ENCODE assay signal across 19 cellular contexts in the genomic region with DNA sequence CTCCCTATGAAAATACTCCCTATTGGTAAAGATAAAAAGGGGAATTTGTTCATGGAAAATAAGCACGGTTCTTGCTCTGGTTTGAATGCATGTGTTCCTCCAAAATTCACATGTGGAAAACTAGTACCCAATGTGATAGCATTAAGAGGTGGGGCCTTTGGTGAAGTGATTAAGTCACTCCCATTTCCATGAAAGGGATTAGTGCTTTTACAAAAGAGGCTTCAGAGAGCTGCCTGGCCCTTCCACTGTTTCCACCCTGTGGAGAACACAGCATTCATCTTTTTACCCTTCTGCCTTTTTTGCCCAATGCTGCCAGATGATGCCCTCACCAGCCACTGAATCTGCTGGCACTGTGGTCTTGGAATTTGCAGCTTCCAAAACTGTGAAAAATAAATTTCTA.
DNase-seq lines count a peak whose midpoint lies in the region; ATAC-seq, FAIRE-seq and TF ChIP-seq lines count a peak whose summit lies in the region.
"Had no signal": no experiment of that assay in that cellular context is flagged by ENCODE, and none has a peak within 500 bp of the region (broad histone marks: within the 10 kb centered on the region; RNA-seq: fewer than 3 reads in every experiment).

No MANE protein-coding gene starts in this region.

- H3K4me2 ChIP-seq in HepG2 (ENCODE audit: low read depth, low read length) = no peak overlapping the region

- CTCF ChIA-PET in HepG2 (lab: Yijun Ruan, JAX; ENCODE audit: low intra/inter-chr PET ratio, low total read pairs) = no interaction called here
- CTCF ChIA-PET in WTC11 (lab: Charles Lee) = interaction anchor here (1.4 kb wide), 1 partner anchor 221 kb away, joined by 3 read pairs; no protein-coding TSS in a partner anchor

- no peak for TF ChIP-seq RAD21 in HepG2 (CRISPR knock-in tag; IDR thresholded peaks at IDR 0.05)

- H3K4me1 Mint-ChIP-seq in WTC11 = peaks cover 19% of the 10 kb centered on the region
- H3K4me1 Mint-ChIP-seq: IgD-negative memory B cell had no signal

- 0% methylated on average over 1 of the region's 1 CpG for WGBS in HepG2 (ENCODE audit: low lambda C conversion rate)
- WGBS in right lobe of liver (ENCODE audit: insufficient coverage, low coverage, low lambda C conversion rate, missing lambda C conversion rate) = 64% methylated on average over 1 of the region's 1 CpG

- in situ Hi-C loops in HepG2 (cut with HindIII; ENCODE audit: extremely low pct_ligation_motif_present, low pct_unique_long_range_greater_than_20kb) (no loop called here), HAP-1 (cut with MboI; ENCODE audit: low sequenced_read_pairs) (no loop called here), G401 (cut with HindIII; ENCODE audit: low sequenced_read_pairs) (no loop called here)

- no peaks in the 10 kb centered on the region for H3K79me2 ChIP-seq in HepG2 (ENCODE audit: insufficient read depth, low read length)

- no TSS peak for BruUV-seq in HepG2 (replicated peaks; lab: Mats Ljungman, UMichigan)

- TF ChIP-seq CTCF in HepG2 (CRISPR knock-in tag; IDR thresholded peaks at IDR 0.05) (no peak), right lobe of liver (IDR thresholded peaks at IDR 0.05) (no peak), WTC11 (IDR thresholded peaks at IDR 0.05) (no peak)

- no peak overlapping the region for H3K27ac ChIP-seq in HepG2 (ENCODE audit: extremely low read length, insufficient read depth, low read length)
- no peak overlapping the region for H3K27ac ChIP-seq in right lobe of liver
- H3K27ac ChIP-seq: C4-2B, HL-60 had no signal

- H3K27me3 ChIP-seq in HepG2 (ENCODE audit: control insufficient read depth in 1 of 2, insufficient read depth in 2 of 2, low read length in 2 of 2) = peaks cover 0 to 6% of the 10 kb centered on the region in 2 experiments; a peak in 1 of 5 replicates
- no peaks in the 10 kb centered on the region for H3K27me3 ChIP-seq in right lobe of liver
- H3K27me3 ChIP-seq in HAP-1 (ENCODE audit: low read depth) = no peaks in the 10 kb centered on the region

- H3K9me3 ChIP-seq in HepG2 (ENCODE audit: low read length) (no peaks in the 10 kb centered on the region), right lobe of liver (no peaks in the 10 kb centered on the region), HAP-1 (no peaks in the 10 kb centered on the region)
- H3K9me3 ChIP-seq: Caco-2 had no signal

- TF ChIP-seq EP300 in HepG2 (IDR thresholded peaks at IDR 0.05; ENCODE audit: low read depth in 2 of 2, low read length in 2 of 2) (no peak), HepG2 (CRISPR knock-in tag; IDR thresholded peaks at IDR 0.05; ENCODE audit: borderline replicate concordance) (no peak)

- H3K27ac Mint-ChIP-seq in WTC11 = no peak overlapping the region
- H3K27ac Mint-ChIP-seq: CD4-positive, alpha-beta T cell; HFFc6; IgD-negative memory B cell had no signal

- no peak overlapping the region for H3K4me3 Mint-ChIP-seq in WTC11
- H3K4me3 Mint-ChIP-seq: CD4-positive, alpha-beta T cell; HFFc6; IgD-negative memory B cell had no signal

- H3K4me3 ChIP-seq in HepG2 (replicated peaks in 1 of 3; ENCODE audit: insufficient read depth in 1 of 3, low read depth in 2 of 3, low read length in 3 of 3) = no peak overlapping the region
- no peak overlapping the region for H3K4me3 ChIP-seq in right lobe of liver
- H3K4me3 ChIP-seq in HAP-1 = no peak overlapping the region
- H3K4me3 ChIP-seq: GM12878 had no signal

- no peak overlapping the region for H3K9ac ChIP-seq in HepG2 (ENCODE audit: insufficient read depth, low read depth, low read length)

- H4K20me1 ChIP-seq in HepG2 (ENCODE audit: insufficient read depth, low read length) = no peaks in the 10 kb centered on the region

- H3K27me3 Mint-ChIP-seq in WTC11 (ENCODE audit: low read depth) = no peaks in the 10 kb centered on the region
- H3K27me3 Mint-ChIP-seq: CD4-positive, alpha-beta T cell; IgD-negative memory B cell had no signal

- ATAC-seq in HepG2 (no peak), right lobe of liver (no peak), WTC11 (peak; percentile 36; the same call in 1 of the 2 replicates), GM21576 (IDR thresholded peaks at IDR 0.05; ENCODE audit: unreplicated experiment) (no peak)
- ATAC-seq: GM12878, HCT116 had no signal

- FAIRE-seq in HepG2 (lab: Jason Lieb, UNC) = no peak
- FAIRE-seq: A204.1, D721Med, GM12878 had no signal

- POLR2A ChIA-PET in HepG2 (lab: Yijun Ruan, JAX) = no interaction called here
- POLR2A ChIA-PET in WTC11 (lab: Charles Lee) = no interaction called here

- no peak overlapping the region for H2AFZ ChIP-seq in HepG2 (ENCODE audit: low read length)

- H3K4me1 ChIP-seq in HepG2 (ENCODE audit: insufficient read depth, low read length) (no peaks in the 10 kb centered on the region), right lobe of liver (no peaks in the 10 kb centered on the region), HAP-1 (0 out of 2 replicates have a peak, but pooled peaks cover 4% of the 10 kb centered on the region)
- H3K4me1 ChIP-seq: Caco-2 had no signal

- no peaks in the 10 kb centered on the region for H3K36me3 Mint-ChIP-seq in WTC11

- DNase-seq in HepG2 (ENCODE audit: low spot score) (no peak), right lobe of liver (no peak), HAP-1 (ENCODE audit: low spot score in 2 of 2) (peak; percentile 24 to 60), WTC11 (ENCODE audit: low spot score) (no peak), DMS153 (lab: John Stamatoyannopoulos, UW) (no peak), G401 (ENCODE audit: low spot score) (no peak)
- DNase-seq: AML-193; Caco-2; CD4-positive, alpha-beta T cell; HFFc6; KBM-7 had no signal

- H3K36me3 ChIP-seq in HepG2 (replicated peaks in 1 of 2; ENCODE audit: control insufficient read depth in 1 of 2, insufficient read depth in 2 of 2, low read length in 2 of 2) = no peaks in the 10 kb centered on the region
- no peaks in the 10 kb centered on the region for H3K36me3 ChIP-seq in right lobe of liver
- H3K36me3 ChIP-seq in HAP-1 (replicated peaks) = no peaks in the 10 kb centered on the region

- intact Hi-C loops in HepG2 (cut with micrococcal nuclease; ENCODE audit: unreplicated experiment) (no loop called here), right lobe of liver (cut with DNase I) (no loop called here)

- TF ChIP-seq POLR2A in HepG2 (IDR thresholded peaks at IDR 0.05; ENCODE audit: insufficient read depth in 1 of 2, low read depth in 2 of 2, low read length in 2 of 2) = no peak
- TF ChIP-seq POLR2A in right lobe of liver (IDR thresholded peaks at IDR 0.05) = no peak

- peaks cover 9% of the 10 kb centered on the region for H3K9me3 Mint-ChIP-seq in WTC11
- H3K9me3 Mint-ChIP-seq: CD4-positive, alpha-beta T cell; HFFc6 had no signal

TF ChIP-seq in HepG2, 621 proteins besides CTCF, POLR2A, EP300 and RAD21:
- TF ChIP-seq, protein P1, sequence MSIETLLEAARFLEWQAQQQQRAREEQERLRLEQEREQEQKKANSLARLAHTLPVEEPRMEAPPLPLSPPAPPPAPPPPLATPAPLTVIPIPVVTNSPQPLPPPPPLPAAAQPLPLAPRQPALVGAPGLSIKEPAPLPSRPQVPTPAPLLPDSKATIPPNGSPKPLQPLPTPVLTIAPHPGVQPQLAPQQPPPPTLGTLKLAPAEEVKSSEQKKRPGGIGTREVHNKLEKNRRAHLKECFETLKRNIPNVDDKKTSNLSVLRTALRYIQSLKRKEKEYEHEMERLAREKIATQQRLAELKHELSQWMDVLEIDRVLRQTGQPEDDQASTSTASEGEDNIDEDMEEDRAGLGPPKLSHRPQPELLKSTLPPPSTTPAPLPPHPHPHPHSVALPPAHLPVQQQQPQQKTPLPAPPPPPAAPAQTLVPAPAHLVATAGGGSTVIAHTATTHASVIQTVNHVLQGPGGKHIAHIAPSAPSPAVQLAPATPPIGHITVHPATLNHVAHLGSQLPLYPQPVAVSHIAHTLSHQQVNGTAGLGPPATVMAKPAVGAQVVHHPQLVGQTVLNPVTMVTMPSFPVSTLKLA (IDR thresholded peaks at IDR 0.05) = peak; percentile 90
- TF ChIP-seq, protein P2, sequence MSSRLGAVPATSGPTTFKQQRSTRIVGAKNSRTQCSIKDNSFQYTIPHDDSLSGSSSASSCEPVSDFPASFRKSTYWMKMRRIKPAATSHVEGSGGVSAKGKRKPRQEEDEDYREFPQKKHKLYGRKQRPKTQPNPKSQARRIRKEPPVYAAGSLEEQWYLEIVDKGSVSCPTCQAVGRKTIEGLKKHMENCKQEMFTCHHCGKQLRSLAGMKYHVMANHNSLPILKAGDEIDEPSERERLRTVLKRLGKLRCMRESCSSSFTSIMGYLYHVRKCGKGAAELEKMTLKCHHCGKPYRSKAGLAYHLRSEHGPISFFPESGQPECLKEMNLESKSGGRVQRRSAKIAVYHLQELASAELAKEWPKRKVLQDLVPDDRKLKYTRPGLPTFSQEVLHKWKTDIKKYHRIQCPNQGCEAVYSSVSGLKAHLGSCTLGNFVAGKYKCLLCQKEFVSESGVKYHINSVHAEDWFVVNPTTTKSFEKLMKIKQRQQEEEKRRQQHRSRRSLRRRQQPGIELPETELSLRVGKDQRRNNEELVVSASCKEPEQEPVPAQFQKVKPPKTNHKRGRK (CRISPR knock-in tag; IDR thresholded peaks at IDR 0.05) = no peak

TF ChIP-seq in WTC11, 78 proteins besides CTCF, POLR2A, EP300 and RAD21 (continues in another document):
- TF ChIP-seq SOX15 (CRISPR knock-in tag; IDR thresholded peaks at IDR 0.05) (no peak), NR3C1 (CRISPR knock-in tag; conservative IDR thresholded peaks at IDR 0.05; ENCODE audit: low read depth) (no peak), FOXJ3 (CRISPR knock-in tag; IDR thresholded peaks at IDR 0.05; ENCODE audit: borderline replicate concordance) (no peak), RORB (CRISPR knock-in tag; IDR thresholded peaks at IDR 0.05) (no peak), ZNF416 (CRISPR knock-in tag; IDR thresholded peaks at IDR 0.05) (no peak), NR1H2 (CRISPR knock-in tag; IDR thresholded peaks at IDR 0.05) (no peak), CREB1 (CRISPR knock-in tag; IDR thresholded peaks at IDR 0.05) (no peak)

Comparison
In these comparisons a context has a peak if more than half of its experiments do, and no peak if none do; other contexts are left out.
1. DNase-seq: peak in HAP-1 (2 of 2); none in HepG2 (single experiment), right lobe of liver (0 of 3), WTC11 (single experiment), DMS153 (single experiment) and G401 (single experiment).